ENCODE assay signal across 19 cellular contexts in the genomic region with DNA sequence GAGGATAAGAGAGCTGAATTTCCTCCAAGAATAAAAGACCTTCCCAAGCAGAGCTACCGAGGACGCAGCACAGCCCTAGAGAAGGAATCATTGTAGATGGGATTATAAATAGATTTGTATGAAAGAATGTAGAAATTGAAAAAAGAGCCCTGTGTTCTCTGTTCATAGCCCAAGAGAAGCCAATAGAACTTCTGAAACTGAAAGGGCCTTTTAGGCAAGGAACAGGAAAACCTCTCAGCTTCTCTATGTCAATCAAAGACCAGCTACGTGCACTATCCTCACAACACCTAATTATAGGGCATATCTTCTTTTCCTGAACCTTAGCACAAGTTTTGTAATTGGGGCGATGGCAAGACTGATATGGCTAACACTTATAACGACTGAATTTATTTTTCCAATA.
DNase-seq lines count a peak whose midpoint lies in the region; ATAC-seq, FAIRE-seq and TF ChIP-seq lines count a peak whose summit lies in the region.
"Had no signal": no experiment of that assay in that cellular context is flagged by ENCODE, and none has a peak within 500 bp of the region (broad histone marks: within the 10 kb centered on the region; RNA-seq: fewer than 3 reads in every experiment).

No MANE protein-coding gene starts in this region.

- DNase-seq in astrocyte (ENCODE audit: low read depth) (no peak), DMS 273 (lab: John Stamatoyannopoulos, UW; ENCODE audit: unreplicated experiment) (no peak), OCI-M2 (lab: John Stamatoyannopoulos, UW; ENCODE audit: unreplicated experiment) (no peak), HUDEP-2 (lab: John Stamatoyannopoulos, UW; ENCODE audit: unreplicated experiment in 76 of 76) (no peak), BE2C (no peak)
- DNase-seq: activated CD8-positive, alpha-beta memory T cell treated with anti-CD3 and anti-CD28 coated beads for 24 hours; activated gamma-delta T cell; DMS 273 treated with DMSO at 0.1 percent for 48 hours; dorsolateral prefrontal cortex; naive B cell; NCI-H2171 treated with DMSO at 0.1 percent for 48 hours; stimulated activated CD4-positive, alpha-beta T cell treated with anti-CD3 and anti-CD28 coated beads, Interleukin-1b, Interleukin-23, amount 100 ng/mL, for 48 hours; transverse colon had no signal

- no peaks in the 10 kb centered on the region for H3K27me3 Mint-ChIP-seq in astrocyte (ENCODE audit: low read depth, unreplicated experiment)

- H3K9me3 ChIP-seq in astrocyte (ENCODE audit: insufficient read depth, low read depth, low read length) (no peaks in the 10 kb centered on the region), BE2C (no peaks in the 10 kb centered on the region)
- H3K9me3 ChIP-seq: transverse colon had no signal

- TF ChIP-seq CTCF in astrocyte (IDR thresholded peaks at IDR 0.05; ENCODE audit: insufficient read depth, low read depth, low read length) (no peak), BE2C (IDR thresholded peaks at IDR 0.05; ENCODE audit: low read depth, low read length) (no peak)

- H3K9me3 Mint-ChIP-seq in astrocyte (ENCODE audit: unreplicated experiment), result no peaks in the 10 kb centered on the region
- H3K9me3 Mint-ChIP-seq: naive B cell had no signal

- peaks cover 4% of the 10 kb centered on the region for H3K4me1 Mint-ChIP-seq in astrocyte (ENCODE audit: low read depth, unreplicated experiment)
- H3K4me1 Mint-ChIP-seq: naive B cell had no signal

- no peaks in the 10 kb centered on the region for H3K27me3 ChIP-seq in astrocyte (ENCODE audit: insufficient read depth, low read length)
- no peaks in the 10 kb centered on the region for H3K27me3 ChIP-seq in BE2C
- H3K27me3 ChIP-seq: dorsolateral prefrontal cortex, transverse colon had no signal

- H3K4me1 ChIP-seq in astrocyte (ENCODE audit: insufficient read depth, low read length), result no peaks in the 10 kb centered on the region
- H3K4me1 ChIP-seq in BE2C, result no peaks in the 10 kb centered on the region
- H3K4me1 ChIP-seq: transverse colon had no signal

- H3K36me3 Mint-ChIP-seq in astrocyte (ENCODE audit: low read depth, unreplicated experiment), result no peaks in the 10 kb centered on the region
- H3K36me3 Mint-ChIP-seq: naive B cell had no signal

- H3K4me2 ChIP-seq in astrocyte (ENCODE audit: low read length), result no peak overlapping the region

- H2AFZ ChIP-seq in astrocyte (ENCODE audit: low read depth, low read length), result no peak overlapping the region

- no peak for FAIRE-seq in astrocyte (lab: Jason Lieb, UNC)
- FAIRE-seq: GM19239 had no signal

- no peak overlapping the region for H3K27ac ChIP-seq in astrocyte (ENCODE audit: low read depth, low read length)
- H3K27ac ChIP-seq: dorsolateral prefrontal cortex, SK-N-MC, transverse colon had no signal

- H3K27ac Mint-ChIP-seq in astrocyte (ENCODE audit: unreplicated experiment), result peak overlapping the region; percentile 45
- H3K27ac Mint-ChIP-seq: naive B cell had no signal

- H3K36me3 ChIP-seq in astrocyte (ENCODE audit: insufficient read depth, low read length) (no peaks in the 10 kb centered on the region), BE2C (no peaks in the 10 kb centered on the region)
- H3K36me3 ChIP-seq: transverse colon had no signal

- no peak overlapping the region for H3K4me3 Mint-ChIP-seq in astrocyte (ENCODE audit: unreplicated experiment)
- H3K4me3 Mint-ChIP-seq: naive B cell had no signal

- ATAC-seq in GM18511 (IDR thresholded peaks at IDR 0.05; ENCODE audit: unreplicated experiment) (peak; percentile 81), GM21515 (IDR thresholded peaks at IDR 0.05; ENCODE audit: unreplicated experiment) (peak; percentile 69), HG03108 (IDR thresholded peaks at IDR 0.05; ENCODE audit: unreplicated experiment) (peak; percentile 79)
- ATAC-seq: left lobe of liver had no signal

- H3K4me3 ChIP-seq in astrocyte (ENCODE audit: insufficient read depth, low read depth, low read length), result no peak overlapping the region
- no peak overlapping the region for H3K4me3 ChIP-seq in BE2C (ENCODE audit: low read depth, low read length)
- H3K4me3 ChIP-seq: dorsolateral prefrontal cortex, SK-N-MC, transverse colon had no signal

- H3K9ac ChIP-seq in astrocyte (ENCODE audit: low read length), result no peak overlapping the region

- no peaks in the 10 kb centered on the region for H4K20me1 ChIP-seq in astrocyte (ENCODE audit: insufficient read depth, low read length)

- no peaks in the 10 kb centered on the region for H3K79me2 ChIP-seq in astrocyte (ENCODE audit: insufficient read depth, low read length)
